ENCODE assay signal across 11 cellular contexts in genomic region chr11:111730031-111730430, GRCh38. TPM values are rescaled to one million over a fixed set of nuclear protein-coding genes. Genes with fewer than 3 reads are reported as not detected.
DNase-seq lines count a peak whose midpoint lies in the region; ATAC-seq and TF ChIP-seq lines count a peak whose summit lies in the region.
"Had no signal": no experiment of that assay in that cellular context is flagged by ENCODE, and none has a peak within 500 bp of the region (broad histone marks: within the 10 kb centered on the region; RNA-seq: fewer than 3 reads in every experiment).

No MANE protein-coding gene starts in this region.

- POLR2A ChIA-PET in MCF 10A (lab: Yijun Ruan, JAX): interaction anchor here (0.6 to 1.9 kb wide), 4 partner anchors 9 to 49 kb away, joined by 3 to 7 read pairs (median 4); no protein-coding TSS in a partner anchor

- no peak overlapping the region for H3K4me3 Mint-ChIP-seq in MCF 10A (ENCODE audit: unreplicated experiment)
- peak overlapping the region; percentile 34 for H3K4me3 Mint-ChIP-seq in neural crest cell
- peak overlapping the region; percentile 67 for H3K4me3 Mint-ChIP-seq in type B pancreatic cell

- BruUV-seq in MCF 10A (replicated peaks; lab: Mats Ljungman, UMichigan): no TSS peak

- peaks cover 6 to 31% of the 10 kb centered on the region in 2 donors for H3K4me1 ChIP-seq in breast epithelium
- H3K4me1 ChIP-seq in esophagus squamous epithelium: peaks cover 33 to 63% (median 57%) of the 10 kb centered on the region in 3 donors
- peaks cover 56% of the 10 kb centered on the region for H3K4me1 ChIP-seq in body of pancreas

- H3K27ac Mint-ChIP-seq in MCF 10A (ENCODE audit: low read depth, unreplicated experiment) (no peak overlapping the region), neural crest cell (ENCODE audit: unreplicated experiment) (peak overlapping the region; percentile 64), type B pancreatic cell (peak overlapping the region; percentile 68)

- WGBS in esophagus squamous epithelium, 2 donors: 36 to 61% methylated on average over 3 of the region's 3 CpGs
- 61 to 62% methylated on average over 3 of the region's 3 CpGs for WGBS in body of pancreas, 2 donors

- H3K27ac ChIP-seq in breast epithelium: peak overlapping the region; percentile 75 to 96
- H3K27ac ChIP-seq in esophagus squamous epithelium: peak overlapping the region in 3 of 4 donors; percentile 76 to 94 (median 91)
- peak overlapping the region in 2 of 4 donors; percentile 7 to 79 for H3K27ac ChIP-seq in body of pancreas

- intact Hi-C loops in breast epithelium (cut with DNase I; ENCODE audit: low total_unique reads) (no loop called here), MCF 10A (cut with micrococcal nuclease) (no loop called here), esophagus squamous epithelium (cut with DNase I) (no loop called here), body of pancreas (cut with DNase I) (no loop called here)

- H3K9me3 Mint-ChIP-seq in MCF 10A (ENCODE audit: unreplicated experiment): no peaks in the 10 kb centered on the region
- no peaks in the 10 kb centered on the region for H3K9me3 Mint-ChIP-seq in neural crest cell
- no peaks in the 10 kb centered on the region for H3K9me3 Mint-ChIP-seq in type B pancreatic cell

- H3K9me3 ChIP-seq in breast epithelium: no peaks in the 10 kb centered on the region
- no peaks in the 10 kb centered on the region for H3K9me3 ChIP-seq in esophagus squamous epithelium
- no peaks in the 10 kb centered on the region for H3K9me3 ChIP-seq in body of pancreas

- TF ChIP-seq POLR2A in breast epithelium (IDR thresholded peaks at IDR 0.05) (no peak), esophagus squamous epithelium (IDR thresholded peaks at IDR 0.05) (no peak), body of pancreas (IDR thresholded peaks at IDR 0.05) (no peak)

- TF ChIP-seq CTCF in breast epithelium (IDR thresholded peaks at IDR 0.05) (no peak), MCF 10A (IDR thresholded peaks at IDR 0.05; ENCODE audit: unreplicated experiment) (no peak), esophagus squamous epithelium (IDR thresholded peaks at IDR 0.05) (no peak), neural crest cell (conservative IDR thresholded peaks at IDR 0.05) (no peak), type B pancreatic cell (conservative IDR thresholded peaks at IDR 0.05) (no peak), body of pancreas (IDR thresholded peaks at IDR 0.05) (no peak)

- H3K4me1 Mint-ChIP-seq in MCF 10A (ENCODE audit: insufficient read depth, unreplicated experiment) (peaks cover 5% of the 10 kb centered on the region), neural crest cell (peaks cover 42% of the 10 kb centered on the region), type B pancreatic cell (ENCODE audit: unreplicated experiment) (peaks cover 37% of the 10 kb centered on the region)

- H3K36me3 Mint-ChIP-seq in MCF 10A (ENCODE audit: insufficient read depth, unreplicated experiment) (peaks cover 10% of the 10 kb centered on the region), neural crest cell (ENCODE audit: low read depth) (peaks cover 8% of the 10 kb centered on the region), type B pancreatic cell (peaks cover 7% of the 10 kb centered on the region)

- H3K27me3 ChIP-seq in breast epithelium: no peaks in the 10 kb centered on the region
- H3K27me3 ChIP-seq in esophagus squamous epithelium: no peaks in the 10 kb centered on the region
- no peaks in the 10 kb centered on the region for H3K27me3 ChIP-seq in H7 (ENCODE audit: control insufficient read depth, insufficient read depth, low read length)
- H3K27me3 ChIP-seq in body of pancreas: no peaks in the 10 kb centered on the region

- no peak for ATAC-seq in body of pancreas

- no peaks in the 10 kb centered on the region for H3K36me3 ChIP-seq in breast epithelium
- H3K36me3 ChIP-seq in esophagus squamous epithelium: peaks cover 3 to 34% (median 9%) of the 10 kb centered on the region in 3 donors
- no peaks in the 10 kb centered on the region; the same call in 1 of the 2 replicates for H3K36me3 ChIP-seq in H7 (replicated peaks; ENCODE audit: control insufficient read depth, insufficient read depth, low read length)
- no peaks in the 10 kb centered on the region for H3K36me3 ChIP-seq in body of pancreas (replicated peaks in 1 of 2; ENCODE audit: insufficient read depth in 1 of 2, low read depth in 2 of 2)

- H3K27me3 Mint-ChIP-seq in MCF 10A (ENCODE audit: insufficient read depth, unreplicated experiment) (no peaks in the 10 kb centered on the region), neural crest cell (ENCODE audit: low read depth) (peaks cover under 1% of the 10 kb centered on the region), type B pancreatic cell (no peaks in the 10 kb centered on the region)

- H3K4me3 ChIP-seq in breast epithelium (no peak overlapping the region), esophagus squamous epithelium (no peak overlapping the region), H7 (ENCODE audit: insufficient read depth, low read depth, low read length) (no peak overlapping the region), body of pancreas (no peak overlapping the region)
- H3K4me3 ChIP-seq: skin epidermis had no signal

- no peak for DNase-seq in breast epithelium (ENCODE audit: low spot score in 2 of 2)
- DNase-seq in MCF 10A (ENCODE audit: unreplicated experiment): no peak
- no peak for DNase-seq in esophagus squamous epithelium (lab: John Stamatoyannopoulos, UW)
- no peak for DNase-seq in neural crest cell (ENCODE audit: low read depth, low spot score)
- no peak for DNase-seq in type B pancreatic cell (ENCODE audit: extremely low spot score, unreplicated experiment)
- DNase-seq in H7: no peak
- no peak for DNase-seq in body of pancreas
- no peak for DNase-seq in kidney tubule cell (ENCODE audit: low spot score)
- DNase-seq: DMS79 treated with DMSO at 0.1 percent for 48 hours, NCI-H1436 treated with DMSO at 0.1 percent for 48 hours had no signal

- CTCF ChIA-PET in MCF 10A (lab: Yijun Ruan, JAX): interaction anchor here (0.9 kb wide), 1 partner anchor 47 kb away, joined by 4 read pairs; no protein-coding TSS in a partner anchor

RNA-seq across cellular contexts. Expression of gene PPP2R1B, which starts 36.2 kb away (rescaled TPM):
- total RNA-seq in breast epithelium (10 to 100 TPM; 32.0 to 35.3 (median 34.7) TPM), MCF 10A (2022) (27.3 and 35.7 TPM in 2 replicates), esophagus squamous epithelium (10 to 100 TPM; 17.6 to 39.7 (median 27.7) TPM), neural crest cell (78.0 and 80.4 TPM in 2 replicates), type B pancreatic cell (ENCODE audit: low replicate concordance) (48.1 and 52.3 TPM in 2 replicates), body of pancreas (10 to 100 TPM; 24.7 to 41.5 TPM)
- 58.9 and 59.6 TPM in 2 replicates for total RNA-seq in H7 (2014; rRNA removed; shearing (Covaris generic))
